In genomic region chr6:14371530-14371929, GRCh38 we compare ENCODE assay signal across 18 cellular contexts.
A peak's percentile ranks its signal among the peaks of the same experiment; 100 is the strongest.
DNase-seq lines count a peak whose midpoint lies in the region; ATAC-seq and TF ChIP-seq lines count a peak whose summit lies in the region.
"Had no signal": no experiment of that assay in that cellular context is flagged by ENCODE, and none has a peak within 500 bp of the region (broad histone marks: within the 10 kb centered on the region; RNA-seq: fewer than 3 reads in every experiment).

No MANE protein-coding gene starts in this region.

- no peaks in the 10 kb centered on the region for H3K36me3 Mint-ChIP-seq in stimulated activated naive CD8-positive, alpha-beta T cell treated with anti-CD3 and anti-CD28 coated beads, Interleukin-15, Interleukin-2, amounts not matched to agents 100 ng/mL and 50 ng/mL, for 24 hours (ENCODE audit: low read depth)
- no peaks in the 10 kb centered on the region for H3K36me3 Mint-ChIP-seq in activated CD8-positive, alpha-beta T cell treated with anti-CD3 and anti-CD28 coated beads, Interleukin-2, amount 10 ng/mL, durations not matched to agents 7 days and 5 days (ENCODE audit: low read depth)

- intact Hi-C loops in lower leg skin (cut with DNase I; ENCODE audit: low total_unique reads) = no loop called here

- no peaks in the 10 kb centered on the region for H3K9me3 Mint-ChIP-seq in stimulated activated naive CD8-positive, alpha-beta T cell treated with anti-CD3 and anti-CD28 coated beads, Interleukin-15, Interleukin-2, amounts not matched to agents 100 ng/mL and 50 ng/mL, for 24 hours
- no peaks in the 10 kb centered on the region for H3K9me3 Mint-ChIP-seq in activated CD8-positive, alpha-beta T cell treated with anti-CD3 and anti-CD28 coated beads, Interleukin-2, amount 10 ng/mL, durations not matched to agents 7 days and 5 days (ENCODE audit: insufficient read depth)
- H3K9me3 Mint-ChIP-seq: activated T-helper 1 cell treated with anti-CD3 and anti-CD28 coated beads, Interleukin-12 subunit alpha, Interleukin-12 subunit beta, Interleukin-2, Interleukin-4 antibody, amounts not matched to agents 30 ng/mL and 10 ng/mL and 1 ng/mL, durations not matched to agents 14 hours and 24 hours and 36 hours had no signal

- 77 to 87% methylated on average over 3 of the region's 3 CpGs for WGBS in lower leg skin, 2 donors

- CTCF ChIA-PET in activated CD8-positive, alpha-beta T cell treated with anti-CD3 and anti-CD28 coated beads, Interleukin-2, amount 10 ng/mL, durations not matched to agents 7 days and 5 days (lab: Charles Lee) = no interaction called here

- no peak for DNase-seq in stimulated activated naive CD8-positive, alpha-beta T cell treated with anti-CD3 and anti-CD28 coated beads, Interleukin-15, Interleukin-2, amounts not matched to agents 100 U/mL and 50 U/mL, for 24 hours
- DNase-seq in NAMALWA (ENCODE audit: low spot score) (peak; percentile 19), UCSD-AML1 (lab: John Stamatoyannopoulos, UW; ENCODE audit: unreplicated experiment) (no peak), lower leg skin (ENCODE audit: low spot score in 2 of 2) (no peak)
- DNase-seq in activated CD8-positive, alpha-beta T cell treated with anti-CD3 and anti-CD28 coated beads, Interleukin-2, amount 10 ng/mL, durations not matched to agents 7 days and 5 days = no peak
- DNase-seq: DMS 273 treated with DMSO at 0.1 percent for 48 hours; glutamatergic neuron; Karpas-422; Peyer's patch; right lobe of liver; stimulated activated CD4-positive, alpha-beta T cell treated with anti-CD3 and anti-CD28 coated beads, Interleukin-2, amount 100 ng/mL, for 24 hours; transverse colon had no signal

- peaks cover 41% of the 10 kb centered on the region for H3K4me1 Mint-ChIP-seq in stimulated activated naive CD8-positive, alpha-beta T cell treated with anti-CD3 and anti-CD28 coated beads, Interleukin-15, Interleukin-2, amounts not matched to agents 100 ng/mL and 50 ng/mL, for 24 hours (ENCODE audit: low read depth)
- peaks cover 27% of the 10 kb centered on the region for H3K4me1 Mint-ChIP-seq in activated CD8-positive, alpha-beta T cell treated with anti-CD3 and anti-CD28 coated beads, Interleukin-2, amount 10 ng/mL, durations not matched to agents 7 days and 5 days (ENCODE audit: low read depth)

- no peak overlapping the region for H3K4me3 ChIP-seq in lower leg skin (ENCODE audit: low read depth, poor library complexity, severe bottlenecking)
- H3K4me3 ChIP-seq: Peyer's patch, right lobe of liver, transverse colon had no signal

- H3K4me3 Mint-ChIP-seq in stimulated activated naive CD8-positive, alpha-beta T cell treated with anti-CD3 and anti-CD28 coated beads, Interleukin-15, Interleukin-2, amounts not matched to agents 100 ng/mL and 50 ng/mL, for 24 hours = peak overlapping the region; percentile 46
- H3K4me3 Mint-ChIP-seq in activated CD8-positive, alpha-beta T cell treated with anti-CD3 and anti-CD28 coated beads, Interleukin-2, amount 10 ng/mL, durations not matched to agents 7 days and 5 days = peak overlapping the region; percentile 17
- H3K4me3 Mint-ChIP-seq: activated T-helper 1 cell treated with anti-CD3 and anti-CD28 coated beads, Interleukin-12 subunit alpha, Interleukin-12 subunit beta, Interleukin-2, Interleukin-4 antibody, amounts not matched to agents 30 ng/mL and 10 ng/mL and 1 ng/mL, durations not matched to agents 14 hours and 24 hours and 36 hours had no signal

- TF ChIP-seq POLR2A in lower leg skin (IDR thresholded peaks at IDR 0.05) = no peak

- H3K27me3 Mint-ChIP-seq in stimulated activated naive CD8-positive, alpha-beta T cell treated with anti-CD3 and anti-CD28 coated beads, Interleukin-15, Interleukin-2, amounts not matched to agents 100 ng/mL and 50 ng/mL, for 24 hours = peaks cover 3% of the 10 kb centered on the region
- H3K27me3 Mint-ChIP-seq in activated CD8-positive, alpha-beta T cell treated with anti-CD3 and anti-CD28 coated beads, Interleukin-2, amount 10 ng/mL, durations not matched to agents 7 days and 5 days (ENCODE audit: low read depth) = no peaks in the 10 kb centered on the region

- TF ChIP-seq CTCF in lower leg skin (IDR thresholded peaks at IDR 0.05) = no peak

- peak overlapping the region; percentile 53 for H3K27ac Mint-ChIP-seq in stimulated activated naive CD8-positive, alpha-beta T cell treated with anti-CD3 and anti-CD28 coated beads, Interleukin-15, Interleukin-2, amounts not matched to agents 100 ng/mL and 50 ng/mL, for 24 hours
- no peak overlapping the region for H3K27ac Mint-ChIP-seq in activated CD8-positive, alpha-beta T cell treated with anti-CD3 and anti-CD28 coated beads, Interleukin-2, amount 10 ng/mL, durations not matched to agents 7 days and 5 days
- H3K27ac Mint-ChIP-seq: activated T-helper 1 cell treated with anti-CD3 and anti-CD28 coated beads, Interleukin-12 subunit alpha, Interleukin-12 subunit beta, Interleukin-2, Interleukin-4 antibody, amounts not matched to agents 30 ng/mL and 10 ng/mL and 1 ng/mL, durations not matched to agents 14 hours and 24 hours and 36 hours had no signal

- no peak for ATAC-seq in stimulated activated naive CD8-positive, alpha-beta T cell treated with anti-CD3 and anti-CD28 coated beads, Interleukin-15, Interleukin-2, amounts not matched to agents 100 U/mL and 50 U/mL, for 24 hours
- ATAC-seq in activated CD8-positive, alpha-beta T cell treated with anti-CD3 and anti-CD28 coated beads, Interleukin-2, amount 10 ng/mL, durations not matched to agents 7 days and 5 days = no peak
- ATAC-seq in GM18907 (IDR thresholded peaks at IDR 0.05; ENCODE audit: unreplicated experiment) = no peak
- no peak for ATAC-seq in GM21737 (IDR thresholded peaks at IDR 0.05; ENCODE audit: unreplicated experiment)
- ATAC-seq: activated CD4-positive, CD25-positive, alpha-beta regulatory T cell treated with anti-CD3 and anti-CD28 coated beads, Interleukin-2, amount 50 U/mL, for 24 hours; HCT116 had no signal

- POLR2A ChIA-PET in activated CD8-positive, alpha-beta T cell treated with anti-CD3 and anti-CD28 coated beads, Interleukin-2, amount 10 ng/mL, durations not matched to agents 7 days and 5 days (lab: Charles Lee) = no interaction called here
